In genomic region chr5:157100140-157100679, GRCh38 we compare ENCODE assay signal across 8 cellular contexts. TPM values are rescaled to one million over a fixed set of nuclear protein-coding genes. Genes with fewer than 3 reads are reported as not detected.
DNase-seq lines count a peak whose midpoint lies in the region; ATAC-seq and TF ChIP-seq lines count a peak whose summit lies in the region.

No MANE protein-coding gene starts in this region.

- H3K4me3 Mint-ChIP-seq in activated naive CD4-positive, alpha-beta T cell treated with anti-CD3 and anti-CD28 coated beads for 36 hours = peak overlapping the region; percentile 32

- intact Hi-C loops in activated naive CD4-positive, alpha-beta T cell treated with anti-CD3 and anti-CD28 coated beads for 36 hours (cut with micrococcal nuclease) = loop anchor here (1.0 to 2.0 kb wide), 7 partner anchors 9 to 365 kb away; partner anchors contain the start of genes HAVCR2 and MED7
- intact Hi-C loops in dorsolateral prefrontal cortex (cut with DNase I) = no loop called here

- no peaks in the 10 kb centered on the region for H3K9me3 Mint-ChIP-seq in activated naive CD4-positive, alpha-beta T cell treated with anti-CD3 and anti-CD28 coated beads for 36 hours

- peaks cover 2% of the 10 kb centered on the region for H3K36me3 Mint-ChIP-seq in activated naive CD4-positive, alpha-beta T cell treated with anti-CD3 and anti-CD28 coated beads for 36 hours (ENCODE audit: low read depth)

- H3K4me1 Mint-ChIP-seq in activated naive CD4-positive, alpha-beta T cell treated with anti-CD3 and anti-CD28 coated beads for 36 hours (ENCODE audit: low read depth) = peaks cover 29% of the 10 kb centered on the region

- H3K27ac Mint-ChIP-seq in activated naive CD4-positive, alpha-beta T cell treated with anti-CD3 and anti-CD28 coated beads for 36 hours = peak overlapping the region; percentile 96

- no peak overlapping the region for H3K27ac ChIP-seq in dorsolateral prefrontal cortex

- H3K27me3 Mint-ChIP-seq in activated naive CD4-positive, alpha-beta T cell treated with anti-CD3 and anti-CD28 coated beads for 36 hours (ENCODE audit: low read depth) = no peaks in the 10 kb centered on the region

- in situ Hi-C loops in KBM-7 (cut with MboI; ENCODE audit: low pct_unique_long_range_greater_than_20kb, low sequenced_read_pairs) = no loop called here

- no peaks in the 10 kb centered on the region for H3K27me3 ChIP-seq in dorsolateral prefrontal cortex

- no peak overlapping the region for H3K4me3 ChIP-seq in dorsolateral prefrontal cortex

- no peak for TF ChIP-seq CTCF in omental fat pad (IDR thresholded peaks at IDR 0.05)
- no peak for TF ChIP-seq CTCF in dorsolateral prefrontal cortex (IDR thresholded peaks at IDR 0.05 in 54 of 56, conservative IDR thresholded peaks at IDR 0.05 in 2 of 56; ENCODE audit: low read depth in 1 of 56, partially characterized antibody in 56 of 56)

- CTCF ChIA-PET in activated naive CD4-positive, alpha-beta T cell treated with anti-CD3 and anti-CD28 coated beads for 36 hours (lab: Charles Lee) = interaction anchor here (0.6 to 1.7 kb wide), 4 partner anchors 9 to 73 kb away, joined by 3 to 4 read pairs (median 4); no protein-coding TSS in a partner anchor

- DNase-seq in KBM-7 = peak; percentile 7
- DNase-seq in activated naive CD4-positive, alpha-beta T cell treated with anti-CD3 and anti-CD28 coated beads for 36 hours = peak; percentile 71
- DNase-seq in omental fat pad (ENCODE audit: low spot score) = no peak
- no peak for DNase-seq in SK-N-DZ (ENCODE audit: low spot score)
- DNase-seq in dorsolateral prefrontal cortex = no peak
- DNase-seq in HuH-7 (ENCODE audit: low spot score) = no peak

- ATAC-seq in GM18867 (IDR thresholded peaks at IDR 0.05; ENCODE audit: unreplicated experiment) (peak; percentile 46), omental fat pad (ENCODE audit: low FRiP score) (peak; percentile 48), GM21390 (IDR thresholded peaks at IDR 0.05; ENCODE audit: unreplicated experiment) (no peak)

RNA-seq across cellular contexts. Expression of gene HAVCR2, which starts 8.6 kb away (rescaled TPM):
- 10 to 100 TPM; 10.2 to 10.4 TPM for total RNA-seq in activated naive CD4-positive, alpha-beta T cell treated with anti-CD3 and anti-CD28 coated beads for 36 hours
- total RNA-seq in omental fat pad = 10 to 100 TPM; 11.7 to 84.9 (median 17.1) TPM
- polyA plus RNA-seq in SK-N-DZ (2014; cell fraction: cytosol; rRNA removed) = 0.10 TPM in 1 of 2 replicates, not detected in the other
- 0.05 TPM in 1 of 2 replicates, not detected in the other for polyA plus RNA-seq in SK-N-DZ (2014; cell fraction: nucleus; rRNA removed)
- total RNA-seq in dorsolateral prefrontal cortex = 10 to 100 TPM in 60 of 120 experiments, 1 to 10 TPM in 60; 3.2 to 24.2 (median 10.0) TPM

RNA-seq across cellular contexts. Expression of gene HAVCR1, which starts 41.3 kb away (rescaled TPM):
- under 1 TPM; 0.17 to 0.42 TPM for total RNA-seq in activated naive CD4-positive, alpha-beta T cell treated with anti-CD3 and anti-CD28 coated beads for 36 hours
- 1 to 10 TPM in 2 of 4 donors, under 1 TPM in 1, not detected in 1; 0.19 to 2.2 (median 1.1) TPM for total RNA-seq in omental fat pad
- polyA plus RNA-seq in SK-N-DZ (2014; cell fraction: cytosol; rRNA removed) = not detected in 2 replicates
- not detected in 2 replicates for polyA plus RNA-seq in SK-N-DZ (2014; cell fraction: nucleus; rRNA removed)
- 1 to 10 TPM in 52 of 120 experiments, under 1 TPM in 52, not detected in 16; 0.28 to 4.1 (median 1.0) TPM for total RNA-seq in dorsolateral prefrontal cortex

RNA-seq across cellular contexts. Expression of gene MED7, which starts 42.5 kb away (rescaled TPM):
- 10 to 100 TPM; 21.0 to 21.2 TPM for total RNA-seq in activated naive CD4-positive, alpha-beta T cell treated with anti-CD3 and anti-CD28 coated beads for 36 hours
- total RNA-seq in omental fat pad = 10 to 100 TPM in 1 of 4 donors, 1 to 10 TPM in 3; 7.1 to 14.5 (median 8.6) TPM
- 13.3 and 14.6 TPM in 2 replicates for polyA plus RNA-seq in SK-N-DZ (2014; cell fraction: cytosol; rRNA removed)
- polyA plus RNA-seq in SK-N-DZ (2014; cell fraction: nucleus; rRNA removed) = 13.3 and 15.7 TPM in 2 replicates
- total RNA-seq in dorsolateral prefrontal cortex = 10 to 100 TPM; 10.1 to 23.5 (median 15.7) TPM

Comparison
In these comparisons a context has a peak if more than half of its experiments do, and no peak if none do; other contexts are left out.
1. DNase-seq: peak in KBM-7 (single experiment) and activated naive CD4-positive, alpha-beta T cell treated with anti-CD3 and anti-CD28 coated beads for 36 hours (single experiment); none in omental fat pad (single experiment), SK-N-DZ (single experiment), dorsolateral prefrontal cortex (0 of 10) and HuH-7 (single experiment).